Comparison of ENCODE assay signal across 8 cellular contexts in the genomic region with DNA sequence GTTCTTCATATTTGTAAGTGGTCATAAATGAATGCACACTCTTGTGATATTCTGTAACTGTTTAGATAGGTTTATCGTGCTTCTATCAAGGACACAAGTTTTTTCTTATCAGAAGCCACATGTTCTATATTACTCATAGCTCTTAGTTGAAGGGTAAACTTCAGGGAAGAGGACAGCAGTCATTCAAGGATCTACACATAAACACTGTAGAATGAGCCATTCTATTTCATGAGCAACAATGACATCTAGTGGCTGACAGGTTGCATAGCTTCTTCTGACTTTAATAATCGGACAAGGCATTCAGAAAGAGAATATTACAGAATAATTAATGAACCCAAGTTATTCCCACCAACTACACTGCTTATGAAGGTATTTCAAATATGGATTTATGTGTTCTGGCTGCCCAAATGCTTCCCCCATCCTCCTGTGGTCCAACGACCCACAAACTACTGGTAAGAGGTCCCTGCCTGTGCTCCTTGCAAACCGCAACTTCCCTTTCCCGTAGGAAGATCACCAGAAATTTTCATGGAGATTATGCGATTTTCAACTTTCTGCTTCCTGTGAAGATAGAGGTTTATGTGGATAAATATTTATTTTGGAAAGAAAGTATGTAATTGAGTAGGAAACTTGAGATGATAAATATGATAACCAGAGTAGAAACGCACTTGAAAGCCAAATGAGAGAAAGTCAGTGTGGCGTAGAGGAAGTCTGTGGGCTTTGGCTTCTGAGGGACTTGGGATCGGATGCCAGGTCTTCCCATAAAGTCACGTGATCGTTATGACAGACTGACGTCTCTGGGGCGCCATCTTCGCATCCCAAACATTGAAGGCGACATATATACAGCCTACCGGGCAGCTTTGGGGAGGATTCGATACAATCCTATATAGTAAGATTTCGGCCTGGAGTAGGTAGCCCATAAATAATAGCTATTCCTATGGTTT. TPM values are rescaled to one million over a fixed set of nuclear protein-coding genes. Genes with fewer than 3 reads are reported as not detected.
A peak's percentile ranks its signal among the peaks of the same experiment; 100 is the strongest.
DNase-seq lines count a peak whose midpoint lies in the region; ATAC-seq and TF ChIP-seq lines count a peak whose summit lies in the region.

No MANE protein-coding gene starts in this region.

- no peaks in the 10 kb centered on the region for H3K4me1 ChIP-seq in esophagus squamous epithelium

- H3K27ac ChIP-seq in AG04450 (ENCODE audit: low read depth, low read length) (no peak overlapping the region), esophagus squamous epithelium (no peak overlapping the region)

- H3K27ac Mint-ChIP-seq in HFFc6 (no peak overlapping the region), nephron (peak overlapping the region; percentile 46 to 60 (median 48))
- H3K27ac Mint-ChIP-seq in activated T-helper 17 cell treated with anti-CD3 and anti-CD28 coated beads, Interleukin-2, amount 50 U/mL, for 72 hours, result no peak overlapping the region

- H3K4me1 Mint-ChIP-seq in HFFc6 (ENCODE audit: low read depth) (0 out of 2 replicates have a peak, but pooled peaks cover 6% of the 10 kb centered on the region), nephron (peaks cover 16% of the 10 kb centered on the region)
- H3K4me1 Mint-ChIP-seq in activated T-helper 17 cell treated with anti-CD3 and anti-CD28 coated beads, Interleukin-2, amount 50 U/mL, for 72 hours, result no peaks in the 10 kb centered on the region

- H3K4me3 ChIP-seq in AG04450 (ENCODE audit: low read depth, low read length), result no peak overlapping the region
- H3K4me3 ChIP-seq in esophagus squamous epithelium, result no peak overlapping the region

- H3K9me3 Mint-ChIP-seq in HFFc6 (no peaks in the 10 kb centered on the region), nephron (no peaks in the 10 kb centered on the region)
- H3K9me3 Mint-ChIP-seq in activated T-helper 17 cell treated with anti-CD3 and anti-CD28 coated beads, Interleukin-2, amount 50 U/mL, for 72 hours, result no peaks in the 10 kb centered on the region

- no peak for TF ChIP-seq POLR2A in esophagus squamous epithelium (IDR thresholded peaks at IDR 0.05)

- WGBS in esophagus squamous epithelium, 2 donors, result 53 to 54% methylated on average over 18 of the region's 18 CpGs

- no peaks in the 10 kb centered on the region for H3K36me3 Mint-ChIP-seq in HFFc6 (ENCODE audit: low read depth)
- no peaks in the 10 kb centered on the region for H3K36me3 Mint-ChIP-seq in nephron (ENCODE audit: low read depth)
- H3K36me3 Mint-ChIP-seq in activated T-helper 17 cell treated with anti-CD3 and anti-CD28 coated beads, Interleukin-2, amount 50 U/mL, for 72 hours (ENCODE audit: low read depth), result no peaks in the 10 kb centered on the region

- H3K9me3 ChIP-seq in AG04450 (ENCODE audit: control insufficient read depth, insufficient read depth, low read length) (no peaks in the 10 kb centered on the region), esophagus squamous epithelium (no peaks in the 10 kb centered on the region)

- H3K27me3 ChIP-seq in AG04450 (ENCODE audit: control insufficient read depth, insufficient read depth, low read length) (no peaks in the 10 kb centered on the region), esophagus squamous epithelium (no peaks in the 10 kb centered on the region)

- H3K4me3 Mint-ChIP-seq in HFFc6 (no peak overlapping the region), nephron (peak overlapping the region in 2 of 3 experiments; percentile 42 to 52)
- no peak overlapping the region for H3K4me3 Mint-ChIP-seq in activated T-helper 17 cell treated with anti-CD3 and anti-CD28 coated beads, Interleukin-2, amount 50 U/mL, for 72 hours

- intact Hi-C loops in esophagus squamous epithelium (cut with DNase I), result loop anchor here (10.0 kb wide), 2 partner anchors 844 to 884 kb away; no protein-coding TSS in a partner anchor

- H3K36me3 ChIP-seq in esophagus squamous epithelium, result no peaks in the 10 kb centered on the region

- POLR2A ChIA-PET in AG04450 (lab: Yijun Ruan, JAX), result interaction anchor here (0.6 to 0.8 kb wide), 3 partner anchors 885 to 1076 kb away, joined by 3 read pairs; no protein-coding TSS in a partner anchor

- peak; percentile 81 for TF ChIP-seq CTCF in AG04450 (IDR thresholded peaks at IDR 0.05; ENCODE audit: low read depth, low read length)
- peak; percentile 75 for TF ChIP-seq CTCF in GM12872 (IDR thresholded peaks at IDR 0.05; ENCODE audit: insufficient read depth, low read depth, low read length)
- peak; percentile 87 for TF ChIP-seq CTCF in HFFc6 (IDR thresholded peaks at IDR 0.05)
- TF ChIP-seq CTCF in esophagus squamous epithelium (IDR thresholded peaks at IDR 0.05), result peak; percentile 68 to 81 (median 75)
- TF ChIP-seq CTCF in nephron (IDR thresholded peaks at IDR 0.05; ENCODE audit: unreplicated experiment in 3 of 3), result peak; percentile 75 to 90 (median 81)

- no peak for ATAC-seq in activated T-helper 17 cell treated with anti-CD3 and anti-CD28 coated beads, Interleukin-2, amount 50 U/mL, for 72 hours (replicated peaks)

- H3K27me3 Mint-ChIP-seq in HFFc6 (ENCODE audit: insufficient read depth) (no peaks in the 10 kb centered on the region), nephron (ENCODE audit: low read depth) (no peaks in the 10 kb centered on the region)
- peaks cover 7% of the 10 kb centered on the region for H3K27me3 Mint-ChIP-seq in activated T-helper 17 cell treated with anti-CD3 and anti-CD28 coated beads, Interleukin-2, amount 50 U/mL, for 72 hours

- DNase-seq in AG04450 (ENCODE audit: low read depth, low spot score), result peak; percentile 11
- peak; percentile 48 for DNase-seq in HFFc6
- peak; percentile 47 for DNase-seq in MV-4-11 (lab: John Stamatoyannopoulos, UW)
- DNase-seq in SK-N-DZ (ENCODE audit: low spot score), result peak; percentile 71
- DNase-seq in esophagus squamous epithelium (lab: John Stamatoyannopoulos, UW), result no peak

- CTCF ChIA-PET in AG04450 (lab: Charles Lee), result interaction anchor here (0.5 to 10.5 kb wide), 57 partner anchors 8 to 1107 kb away, joined by 3 to 399 read pairs (median 4); a partner anchor contains a TSS

RNA-seq across cellular contexts. Expression of a gene that starts 16.7 kb away (rescaled TPM):
- not detected in 2 replicates for polyA plus RNA-seq in AG04450 (2011; rRNA removed)
- polyA minus RNA-seq in AG04450 (2011; rRNA and poly(A)+ RNA removed), result not detected in 2 replicates
- total RNA-seq in HFFc6 (2021; fragmentation: NEBNext Ultra II Directional; extraction: Animal tissue kit (Norgen Biotek cat#: 25700)), result not detected
- not detected in 2 replicates for polyA plus RNA-seq in SK-N-DZ (2014; cell fraction: cytosol; rRNA removed)
- polyA plus RNA-seq in SK-N-DZ (2014; cell fraction: nucleus; rRNA removed), result not detected in 2 replicates
- under 1 TPM in 3 of 4 donors, not detected in 1; 0.09 to 0.59 (median 0.19) TPM for total RNA-seq in esophagus squamous epithelium
- total RNA-seq in activated T-helper 17 cell treated with anti-CD3 and anti-CD28 coated beads, Interleukin-2, amount 50 U/mL, for 72 hours, result not detected

Comparison
In these comparisons a context has a peak if more than half of its experiments do, and no peak if none do; other contexts are left out.
1. H3K27ac Mint-ChIP-seq: peak in nephron (3 of 3); none in HFFc6 (single experiment) and activated T-helper 17 cell treated with anti-CD3 and anti-CD28 coated beads, Interleukin-2, amount 50 U/mL, for 72 hours (single experiment).
2. H3K4me3 Mint-ChIP-seq: peak in nephron (2 of 3); none in HFFc6 (single experiment) and activated T-helper 17 cell treated with anti-CD3 and anti-CD28 coated beads, Interleukin-2, amount 50 U/mL, for 72 hours (single experiment).
3. Peak in every context shown above with its lines, with median percentiles within 50 percentile points of each other: CTCF ChIP-seq.